Comparison of ENCODE assay signal across 20 cellular contexts in the genomic region with DNA sequence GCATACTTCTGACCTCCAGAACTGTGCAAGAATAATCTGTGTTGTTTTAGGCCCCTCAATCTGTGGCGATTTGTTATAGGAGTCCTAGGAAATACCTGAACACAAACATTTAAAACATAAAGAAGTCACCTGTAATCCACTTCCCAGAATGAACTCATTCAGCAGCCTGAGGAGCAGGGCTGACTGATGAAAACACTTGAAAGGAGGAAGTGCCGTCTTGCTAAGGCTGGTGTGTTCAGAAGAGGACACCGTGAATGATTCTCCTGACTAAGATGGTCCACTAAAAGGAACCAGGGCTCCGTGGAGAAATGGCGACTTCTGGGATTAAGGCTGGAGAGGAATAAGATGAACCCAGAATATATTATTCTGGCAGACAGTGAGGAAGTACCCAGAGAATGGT. TPM values are rescaled to one million over a fixed set of nuclear protein-coding genes. Genes with fewer than 3 reads are reported as not detected.
DNase-seq lines count a peak whose midpoint lies in the region; ATAC-seq, FAIRE-seq and TF ChIP-seq lines count a peak whose summit lies in the region.
"Had no signal": no experiment of that assay in that cellular context is flagged by ENCODE, and none has a peak within 500 bp of the region (broad histone marks: within the 10 kb centered on the region; RNA-seq: fewer than 3 reads in every experiment).

No MANE protein-coding gene starts in this region.

- H3K27ac ChIP-seq in neural progenitor cell (no peak overlapping the region), SK-N-SH (ENCODE audit: low read depth in 2 of 2, low read length in 1 of 2) (no peak overlapping the region), pancreas (no peak overlapping the region)
- H3K27ac ChIP-seq: SK-N-MC, suprapubic skin, VCaP had no signal

- H3K36me3 ChIP-seq in neural progenitor cell (no peaks in the 10 kb centered on the region), SK-N-SH (replicated peaks in 1 of 2; ENCODE audit: control insufficient read depth in 1 of 2, insufficient read depth in 2 of 2, low read length in 1 of 2) (no peaks in the 10 kb centered on the region), pancreas (no peaks in the 10 kb centered on the region)
- H3K36me3 ChIP-seq: left ventricle myocardium inferior, suprapubic skin had no signal

- H3K79me2 ChIP-seq in neural progenitor cell (ENCODE audit: low read depth), result no peaks in the 10 kb centered on the region
- no peaks in the 10 kb centered on the region for H3K79me2 ChIP-seq in SK-N-SH (ENCODE audit: insufficient read depth)

- H3K4me1 ChIP-seq in neural progenitor cell (peaks cover 18% of the 10 kb centered on the region), SK-N-SH (ENCODE audit: control insufficient read depth in 1 of 2, insufficient read depth in 2 of 2, low read depth in 1 of 2, low read length in 1 of 2) (peaks cover 0 to 35% of the 10 kb centered on the region in 2 experiments; a peak in 3 of 4 replicates), pancreas (peaks cover 5 to 32% (median 19%) of the 10 kb centered on the region in 3 donors)

- H3K4me2 ChIP-seq in neural progenitor cell (no peak overlapping the region), SK-N-SH (no peak overlapping the region)

- H3K27ac Mint-ChIP-seq in T-helper 1 cell treated with Interleukin-12 subunit alpha and Interleukin-12 subunit beta and Interleukin-4 antibody, amounts not matched to agents 30 μg/mL and 1 μg/mL, for 36 hours, result no peak overlapping the region
- H3K27ac Mint-ChIP-seq in neural progenitor cell, result peak overlapping the region; percentile 23

- WGBS in SK-N-SH (ENCODE audit: low lambda C conversion rate), result 93% methylated on average over 5 of the region's 5 CpGs
- WGBS in pancreas, 2 donors, result 89 to 94% methylated on average over 5 of the region's 5 CpGs

- H3K27me3 ChIP-seq in neural progenitor cell, result peaks cover 62% of the 10 kb centered on the region
- no peaks in the 10 kb centered on the region for H3K27me3 ChIP-seq in SK-N-SH (ENCODE audit: insufficient read depth)
- no peaks in the 10 kb centered on the region for H3K27me3 ChIP-seq in pancreas

- peaks cover 51% of the 10 kb centered on the region for H3K27me3 Mint-ChIP-seq in T-helper 1 cell treated with Interleukin-12 subunit alpha and Interleukin-12 subunit beta and Interleukin-4 antibody, amounts not matched to agents 30 μg/mL and 1 μg/mL, for 36 hours (ENCODE audit: low read depth)
- H3K27me3 Mint-ChIP-seq in neural progenitor cell (ENCODE audit: insufficient read depth, low read depth), result peaks cover 42% of the 10 kb centered on the region

- CTCF ChIA-PET in SK-N-SH (lab: Yijun Ruan, JAX), result interaction anchor here (1.2 kb wide), 1 partner anchor 51 kb away, joined by 6 read pairs; no protein-coding TSS in a partner anchor

- DNase-seq in T-helper 1 cell (no peak), NOMO-1 treated with DMSO at 0.1 percent for 48 hours (lab: John Stamatoyannopoulos, UW; ENCODE audit: unreplicated experiment) (peak; percentile 62), neural progenitor cell (ENCODE audit: low spot score) (no peak), NCI-H2196 (lab: John Stamatoyannopoulos, UW; ENCODE audit: unreplicated experiment) (no peak), SK-N-SH (no peak), pancreas (no peak)
- peak; percentile 36 for DNase-seq in activated CD8-positive, alpha-beta memory T cell treated with anti-CD3 and anti-CD28 coated beads, Interleukin-2, amount 50 U/mL, for 48 hours
- DNase-seq: amniotic stem cell; effector memory CD4-positive, alpha-beta T cell; GDM1; KG1; left ventricle myocardium inferior; NCI-H1105; NCI-H526 treated with DMSO at 0.1 percent for 48 hours had no signal

- no peak overlapping the region for H3K4me3 ChIP-seq in neural progenitor cell
- no peak overlapping the region for H3K4me3 ChIP-seq in SK-N-SH (ENCODE audit: low read depth in 2 of 2, low read length in 1 of 2)
- no peak overlapping the region for H3K4me3 ChIP-seq in pancreas
- H3K4me3 ChIP-seq: SK-N-MC, suprapubic skin had no signal

- H3K36me3 Mint-ChIP-seq in T-helper 1 cell treated with Interleukin-12 subunit alpha and Interleukin-12 subunit beta and Interleukin-4 antibody, amounts not matched to agents 30 μg/mL and 1 μg/mL, for 36 hours (ENCODE audit: low read depth), result no peaks in the 10 kb centered on the region
- peaks cover 8% of the 10 kb centered on the region for H3K36me3 Mint-ChIP-seq in neural progenitor cell

- intact Hi-C loops in pancreas (cut with DNase I), result no loop called here

- no peak overlapping the region for H2AFZ ChIP-seq in neural progenitor cell (replicated peaks)
- no peak overlapping the region for H2AFZ ChIP-seq in SK-N-SH (ENCODE audit: low read depth)

- no peak for ATAC-seq in pancreas
- ATAC-seq: HCT116 had no signal

- H3F3A ChIP-seq in neural progenitor cell (ENCODE audit: low read depth), result peaks cover 12% of the 10 kb centered on the region
- H3F3A ChIP-seq in SK-N-SH (replicated peaks; ENCODE audit: insufficient read depth), result no peaks in the 10 kb centered on the region

- POLR2A ChIA-PET in SK-N-SH (lab: Yijun Ruan, JAX), result interaction anchor here (0.6 kb wide), 1 partner anchor 18 kb away, joined by 5 read pairs; no protein-coding TSS in a partner anchor

- H4K20me1 ChIP-seq in neural progenitor cell (ENCODE audit: low read depth) (no peaks in the 10 kb centered on the region), SK-N-SH (ENCODE audit: insufficient read depth) (no peaks in the 10 kb centered on the region)

- no peak for TF ChIP-seq CTCF in neural progenitor cell (IDR thresholded peaks at IDR 0.05)
- TF ChIP-seq CTCF in SK-N-SH (IDR thresholded peaks at IDR 0.05), result no peak
- TF ChIP-seq CTCF in pancreas (IDR thresholded peaks at IDR 0.05), result no peak

- no peaks in the 10 kb centered on the region for H3K9me3 Mint-ChIP-seq in T-helper 1 cell treated with Interleukin-12 subunit alpha and Interleukin-12 subunit beta and Interleukin-4 antibody, amounts not matched to agents 30 μg/mL and 1 μg/mL, for 36 hours
- H3K9me3 Mint-ChIP-seq in neural progenitor cell, result peaks cover 2% of the 10 kb centered on the region
- H3K9me3 Mint-ChIP-seq: central memory CD8-positive, alpha-beta T cell had no signal

- no peak for TF ChIP-seq EP300 in SK-N-SH (IDR thresholded peaks at IDR 0.05; ENCODE audit: borderline replicate concordance in 1 of 2, low read depth in 1 of 2, low read length in 1 of 2)

- no peak for FAIRE-seq in pancreas (lab: Jason Lieb, UNC)

- H3K9ac ChIP-seq in neural progenitor cell (no peak overlapping the region), SK-N-SH (no peak overlapping the region)

- no peaks in the 10 kb centered on the region for H3K9me2 ChIP-seq in SK-N-SH

- peaks cover 4% of the 10 kb centered on the region for H3K4me1 Mint-ChIP-seq in T-helper 1 cell treated with Interleukin-12 subunit alpha and Interleukin-12 subunit beta and Interleukin-4 antibody, amounts not matched to agents 30 μg/mL and 1 μg/mL, for 36 hours (ENCODE audit: low read depth)
- H3K4me1 Mint-ChIP-seq in neural progenitor cell, result peaks cover 34% of the 10 kb centered on the region

- TF ChIP-seq RAD21 in SK-N-SH (IDR thresholded peaks at IDR 0.05; ENCODE audit: low read length), result no peak

- H3K9me3 ChIP-seq in neural progenitor cell (ENCODE audit: low read depth) (no peaks in the 10 kb centered on the region), SK-N-SH (no peaks in the 10 kb centered on the region), pancreas (no peaks in the 10 kb centered on the region)
- H3K9me3 ChIP-seq: left ventricle myocardium inferior, suprapubic skin had no signal

- H3K4me3 Mint-ChIP-seq in T-helper 1 cell treated with Interleukin-12 subunit alpha and Interleukin-12 subunit beta and Interleukin-4 antibody, amounts not matched to agents 30 μg/mL and 1 μg/mL, for 36 hours, result peak overlapping the region; percentile 4
- peak overlapping the region; percentile 63 for H3K4me3 Mint-ChIP-seq in neural progenitor cell
- H3K4me3 Mint-ChIP-seq: central memory CD8-positive, alpha-beta T cell had no signal

TF ChIP-seq in SK-N-SH, 30 proteins besides CTCF, POLR2A, EP300 and RAD21 (continues in another document):
- TF ChIP-seq JUND (IDR thresholded peaks at IDR 0.05) (no peak), MEF2A (IDR thresholded peaks at IDR 0.05; ENCODE audit: borderline replicate concordance, low read depth) (no peak), FOXJ3 (CRISPR knock-in tag; IDR thresholded peaks at IDR 0.05) (no peak), MXI1 (IDR thresholded peaks at IDR 0.05; ENCODE audit: low read depth, low read length) (no peak)
- TF ChIP-seq, protein P1, sequence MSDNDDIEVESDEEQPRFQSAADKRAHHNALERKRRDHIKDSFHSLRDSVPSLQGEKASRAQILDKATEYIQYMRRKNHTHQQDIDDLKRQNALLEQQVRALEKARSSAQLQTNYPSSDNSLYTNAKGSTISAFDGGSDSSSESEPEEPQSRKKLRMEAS (IDR thresholded peaks at IDR 0.05; ENCODE audit: low read depth), result no peak
- TF ChIP-seq, protein P2, sequence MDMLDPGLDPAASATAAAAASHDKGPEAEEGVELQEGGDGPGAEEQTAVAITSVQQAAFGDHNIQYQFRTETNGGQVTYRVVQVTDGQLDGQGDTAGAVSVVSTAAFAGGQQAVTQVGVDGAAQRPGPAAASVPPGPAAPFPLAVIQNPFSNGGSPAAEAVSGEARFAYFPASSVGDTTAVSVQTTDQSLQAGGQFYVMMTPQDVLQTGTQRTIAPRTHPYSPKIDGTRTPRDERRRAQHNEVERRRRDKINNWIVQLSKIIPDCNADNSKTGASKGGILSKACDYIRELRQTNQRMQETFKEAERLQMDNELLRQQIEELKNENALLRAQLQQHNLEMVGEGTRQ (IDR thresholded peaks at IDR 0.05; ENCODE audit: borderline replicate concordance, low read depth, low read length), result no peak

RNA-seq across cellular contexts. Expression of a gene that starts 18.7 kb away (rescaled TPM):
- total RNA-seq in neural progenitor cell (ENCODE audit: low replicate concordance), result 90.2 and 151 TPM in 2 replicates
- polyA plus RNA-seq in SK-N-SH (2012; rRNA removed), result 52.4 and 98.0 TPM in 2 replicates
- 44.5 and 51.8 TPM in 2 replicates for polyA plus RNA-seq in SK-N-SH (2012; cell fraction: cytosol; rRNA removed)
- polyA plus RNA-seq in SK-N-SH (2012; cell fraction: nucleus; rRNA removed), result 123 and 283 TPM in 2 replicates
- 100 to 1,000 TPM in 1 of 6 donors, 10 to 100 TPM in 5; 72.4 to 105 (median 83.3) TPM for total RNA-seq in pancreas
- polyA plus RNA-seq in pancreas, result 10 to 100 TPM; 68.5 to 88.4 TPM

RNA-seq across cellular contexts. Expression of a gene that starts 27.1 kb away (rescaled TPM):
- 11.3 and 11.6 TPM in 2 replicates for total RNA-seq in neural progenitor cell (ENCODE audit: low replicate concordance)
- 42.9 and 61.0 TPM in 2 replicates for polyA plus RNA-seq in SK-N-SH (2012; rRNA removed)
- polyA plus RNA-seq in SK-N-SH (2012; cell fraction: cytosol; rRNA removed), result 35.4 and 47.5 TPM in 2 replicates
- polyA plus RNA-seq in SK-N-SH (2012; cell fraction: nucleus; rRNA removed), result 15.4 and 21.3 TPM in 2 replicates
- total RNA-seq in pancreas, result 10 to 100 TPM; 10.8 to 20.3 (median 11.7) TPM
- polyA plus RNA-seq in pancreas, result 10 to 100 TPM in 1 of 2 donors, 1 to 10 TPM in 1; 6.2 to 11.4 TPM

Comparison
In these comparisons a context has a peak if more than half of its experiments do, and no peak if none do; other contexts are left out.
1. DNase-seq: peak in NOMO-1 treated with DMSO at 0.1 percent for 48 hours (single experiment) and activated CD8-positive, alpha-beta memory T cell treated with anti-CD3 and anti-CD28 coated beads, Interleukin-2, amount 50 U/mL, for 48 hours (single experiment); none in T-helper 1 cell (0 of 5), neural progenitor cell (single experiment), NCI-H2196 (single experiment), SK-N-SH (single experiment) and pancreas (0 of 6).